Comparison of ENCODE assay signal across 18 cellular contexts in genomic region chr4:94458682-94459081, GRCh38. TPM values are rescaled to one million over a fixed set of nuclear protein-coding genes. Genes with fewer than 3 reads are reported as not detected.
A peak's percentile ranks its signal among the peaks of the same experiment; 100 is the strongest.
DNase-seq lines count a peak whose midpoint lies in the region; ATAC-seq and TF ChIP-seq lines count a peak whose summit lies in the region.
"Had no signal": no experiment of that assay in that cellular context is flagged by ENCODE, and none has a peak within 500 bp of the region (broad histone marks: within the 10 kb centered on the region; RNA-seq: fewer than 3 reads in every experiment).

No MANE protein-coding gene starts in this region.

- H2AFZ ChIP-seq in smooth muscle cell (ENCODE audit: low read depth): no peak overlapping the region

- peak overlapping the region; percentile 77 for H3K4me2 ChIP-seq in smooth muscle cell
- H3K4me2 ChIP-seq: KMS-11 had no signal

- H3K4me3 ChIP-seq in HEK293 (ENCODE audit: low read depth, low read length) (no peak overlapping the region), smooth muscle cell (peak overlapping the region; percentile 4)

- no peak for ATAC-seq in activated CD4-positive, CD25-positive, alpha-beta regulatory T cell treated with anti-CD3 and anti-CD28 coated beads, Interleukin-2, amount 50 U/mL, for 24 hours

- H3K9me3 ChIP-seq in HEK293 (ENCODE audit: control insufficient read depth, insufficient read depth, low read depth, low read length): no peaks in the 10 kb centered on the region
- no peaks in the 10 kb centered on the region for H3K9me3 ChIP-seq in smooth muscle cell (replicated peaks; ENCODE audit: low read depth)
- H3K9me3 ChIP-seq: BE2C had no signal

- H3K4me1 ChIP-seq in HEK293 (ENCODE audit: control insufficient read depth, insufficient read depth, low read length) (peaks cover 6% of the 10 kb centered on the region; the same call in 1 of the 2 replicates), smooth muscle cell (ENCODE audit: low read depth) (peaks cover 61% of the 10 kb centered on the region)

- WGBS in smooth muscle cell (ENCODE audit: low lambda C conversion rate): 71% methylated on average over 3 of the region's 3 CpGs

- peaks cover 94% of the 10 kb centered on the region for H4K20me1 ChIP-seq in smooth muscle cell (ENCODE audit: low read depth)

- no peak for TF ChIP-seq CTCF in HEK293 (tag by site-specific recombination; IDR thresholded peaks at IDR 0.05)
- no peak for TF ChIP-seq CTCF in VCaP (conservative IDR thresholded peaks at IDR 0.05)
- no peak for TF ChIP-seq CTCF in smooth muscle cell (IDR thresholded peaks at IDR 0.05; ENCODE audit: borderline replicate concordance, insufficient read depth, poor library complexity, severe bottlenecking)

- no peaks in the 10 kb centered on the region for H3K27me3 ChIP-seq in smooth muscle cell (ENCODE audit: low read depth)
- H3K27me3 ChIP-seq: BE2C had no signal

- peaks cover 100% of the 10 kb centered on the region for H3K79me2 ChIP-seq in smooth muscle cell (ENCODE audit: low read depth)

- POLR2A ChIA-PET in HEK293 (lab: Yijun Ruan, JAX): no interaction called here

- DNase-seq in left kidney (ENCODE audit: low read depth, low spot score) (peak; percentile 29), smooth muscle cell (lab: John Stamatoyannopoulos, UW; ENCODE audit: unreplicated experiment) (no peak), NCI-H1694 (lab: John Stamatoyannopoulos, UW) (no peak), Kasumi-1 (lab: John Stamatoyannopoulos, UW) (no peak)
- DNase-seq in activated CD8-positive, alpha-beta memory T cell treated with anti-CD3 and anti-CD28 coated beads for 24 hours: no peak
- DNase-seq: activated CD4-positive, alpha-beta T cell treated with anti-CD3 and anti-CD28 coated beads for 4 hours; BE2C; central memory CD4-positive, alpha-beta T cell; GOT3; kidney glomerular epithelial cell; naive B cell; NCI-H146; NCI-H524 had no signal

- H3K9ac ChIP-seq in smooth muscle cell (ENCODE audit: low read depth): no peak overlapping the region
- H3K9ac ChIP-seq: KMS-11 had no signal

- H3K36me3 ChIP-seq in HEK293 (ENCODE audit: control insufficient read depth in 2 of 2, insufficient read depth in 1 of 2, low read length in 2 of 2) (peaks cover 0 to 13% of the 10 kb centered on the region in 2 experiments; a peak in 1 of 3 replicates), smooth muscle cell (ENCODE audit: low read depth) (peaks cover 9% of the 10 kb centered on the region)

- CTCF ChIA-PET in HEK293 (lab: Yijun Ruan, JAX): interaction anchor here (1.2 to 1.6 kb wide), 2 partner anchors 52 to 143 kb away, joined by 3 to 4 read pairs; no protein-coding TSS in a partner anchor

- no peaks in the 10 kb centered on the region for H3F3A ChIP-seq in smooth muscle cell (ENCODE audit: low read depth)

- no peak overlapping the region for H3K27ac ChIP-seq in HEK293 (ENCODE audit: extremely low read depth, low read depth, low read length)
- peak overlapping the region; percentile 94 for H3K27ac ChIP-seq in VCaP
- peak overlapping the region; percentile 0 for H3K27ac ChIP-seq in smooth muscle cell (ENCODE audit: low read depth)
- H3K27ac ChIP-seq: KMS-11, RWPE1 had no signal

TF ChIP-seq in HEK293, 187 proteins besides CTCF, POLR2A, EP300 and RAD21 (continues in another document):
- TF ChIP-seq ZFP3 (tag by site-specific recombination; IDR thresholded peaks at IDR 0.05; ENCODE audit: low read depth) (no peak), HOXD13 (CRISPR knock-in tag; IDR thresholded peaks at IDR 0.05; ENCODE audit: borderline replicate concordance) (0 out of 2 replicates have a peak, but pooled peaks have one; percentile 32), ZNF610 (tag by site-specific recombination; IDR thresholded peaks at IDR 0.05; ENCODE audit: borderline replicate concordance) (no peak), PRDM6 (tag by site-specific recombination; IDR thresholded peaks at IDR 0.05) (no peak), ZNF600 (tag by site-specific recombination; IDR thresholded peaks at IDR 0.05) (no peak), RBAK (tag by site-specific recombination; IDR thresholded peaks at IDR 0.05) (no peak), YY1 (tag by site-specific recombination; IDR thresholded peaks at IDR 0.05) (no peak), ZNF768 (tag by site-specific recombination; IDR thresholded peaks at IDR 0.05) (no peak), ZFP69B (tag by site-specific recombination; IDR thresholded peaks at IDR 0.05) (no peak), BCL6B (tag by site-specific recombination; IDR thresholded peaks at IDR 0.05) (no peak), ZBTB26 (tag by site-specific recombination; optimal IDR thresholded peaks at IDR 0.05) (no peak), ZNF140 (tag by site-specific recombination; IDR thresholded peaks at IDR 0.05) (no peak), ZBTB11 (tag by site-specific recombination; conservative IDR thresholded peaks at IDR 0.05; ENCODE audit: low read depth) (no peak), OSR2 (tag by site-specific recombination; IDR thresholded peaks at IDR 0.05) (peak; percentile 39; the same call in 1 of the 2 replicates), TRIM28 (IDR thresholded peaks at IDR 0.05; ENCODE audit: borderline replicate concordance, low read length) (peak; percentile 68; the same call in 1 of the 2 replicates), ZNF580 (tag by site-specific recombination; IDR thresholded peaks at IDR 0.05) (0 out of 2 replicates have a peak, but pooled peaks have one; percentile 34), ZNF16 (tag by site-specific recombination; IDR thresholded peaks at IDR 0.05; ENCODE audit: low read depth) (no peak), ZNF596 (tag by site-specific recombination; IDR thresholded peaks at IDR 0.05) (no peak), IKZF3 (tag by site-specific recombination; IDR thresholded peaks at IDR 0.05) (peak; percentile 21; the same call in 1 of the 2 replicates), ZXDB (tag by site-specific recombination; IDR thresholded peaks at IDR 0.05) (0 out of 2 replicates have a peak, but pooled peaks have one; percentile 28)

RNA-seq across cellular contexts. Expression of gene PDLIM5, which starts 6.9 kb away (rescaled TPM):
- 150 and 182 TPM in 2 replicates for total RNA-seq in smooth muscle cell
- 129 and 144 TPM in 2 replicates for polyA plus RNA-seq in smooth muscle cell
